Comparison of ENCODE assay signal across 8 cellular contexts in genomic region chr1:165697491-165697880, GRCh38. TPM values are rescaled to one million over a fixed set of nuclear protein-coding genes. Genes with fewer than 3 reads are reported as not detected.
DNase-seq lines count a peak whose midpoint lies in the region; ATAC-seq and TF ChIP-seq lines count a peak whose summit lies in the region.

No MANE protein-coding gene starts in this region.

- no peaks in the 10 kb centered on the region for H3K27me3 Mint-ChIP-seq in CD4-positive, CD25-positive, alpha-beta regulatory T cell
- no peaks in the 10 kb centered on the region for H3K27me3 Mint-ChIP-seq in dendritic cell treated with granulocyte-macrophage colony-stimulating factor and Interleukin-4, amounts not matched to agents 40 ng/mL and 50 ng/mL, for 4 days
- peaks cover 12% of the 10 kb centered on the region for H3K27me3 Mint-ChIP-seq in nephron progenitor cell (ENCODE audit: low read depth, poor library complexity)

- no peak for ATAC-seq in CD4-positive, CD25-positive, alpha-beta regulatory T cell (ENCODE audit: low read depth in 2 of 2)
- ATAC-seq in GM21367 (IDR thresholded peaks at IDR 0.05; ENCODE audit: unreplicated experiment), result no peak

- H3K9me3 ChIP-seq in CD4-positive, CD25-positive, alpha-beta regulatory T cell (ENCODE audit: control insufficient read depth in 2 of 2, low read length in 2 of 2), result no peaks in the 10 kb centered on the region
- H3K9me3 ChIP-seq in MM.1S (replicated peaks; ENCODE audit: insufficient read depth, low read length), result no peaks in the 10 kb centered on the region

- no peaks in the 10 kb centered on the region for H4K20me1 ChIP-seq in MM.1S (ENCODE audit: insufficient read depth, low read length)

- H3K9me3 Mint-ChIP-seq in CD4-positive, CD25-positive, alpha-beta regulatory T cell, result peaks cover 0 to 3% (median 0%) of the 10 kb centered on the region in 7 donors
- no peaks in the 10 kb centered on the region for H3K9me3 Mint-ChIP-seq in dendritic cell treated with granulocyte-macrophage colony-stimulating factor and Interleukin-4, amounts not matched to agents 40 ng/mL and 50 ng/mL, for 4 days
- peaks cover 20% of the 10 kb centered on the region for H3K9me3 Mint-ChIP-seq in nephron progenitor cell

- peaks cover 17% of the 10 kb centered on the region for H3F3A ChIP-seq in MM.1S (ENCODE audit: insufficient read depth, low read length)

- peaks cover 26% of the 10 kb centered on the region for H3K4me1 ChIP-seq in CD4-positive, CD25-positive, alpha-beta regulatory T cell (ENCODE audit: control insufficient read depth, insufficient read depth, low read length, poor library complexity, severe bottlenecking)
- peaks cover 10% of the 10 kb centered on the region for H3K4me1 ChIP-seq in MM.1S (ENCODE audit: low read length)

- peak overlapping the region; percentile 94 to 100 (median 98) for H3K4me3 Mint-ChIP-seq in CD4-positive, CD25-positive, alpha-beta regulatory T cell
- peak overlapping the region; percentile 95 for H3K4me3 Mint-ChIP-seq in dendritic cell treated with granulocyte-macrophage colony-stimulating factor and Interleukin-4, amounts not matched to agents 40 ng/mL and 50 ng/mL, for 4 days
- peak overlapping the region; percentile 98 for H3K4me3 Mint-ChIP-seq in nephron progenitor cell

- H3K27me3 ChIP-seq in CD4-positive, CD25-positive, alpha-beta regulatory T cell (ENCODE audit: control insufficient read depth, insufficient read depth, low read length), result no peaks in the 10 kb centered on the region
- no peaks in the 10 kb centered on the region for H3K27me3 ChIP-seq in MM.1S (replicated peaks; ENCODE audit: insufficient read depth, low read length)

- H3K27ac Mint-ChIP-seq in CD4-positive, CD25-positive, alpha-beta regulatory T cell, result peak overlapping the region; percentile 91 to 99 (median 96)
- H3K27ac Mint-ChIP-seq in dendritic cell treated with granulocyte-macrophage colony-stimulating factor and Interleukin-4, amounts not matched to agents 40 ng/mL and 50 ng/mL, for 4 days, result peak overlapping the region; percentile 98
- H3K27ac Mint-ChIP-seq in nephron progenitor cell, result peak overlapping the region; percentile 97

- DNase-seq in CD4-positive, CD25-positive, alpha-beta regulatory T cell, result no peak
- DNase-seq in MM.1S (no peak), nephron progenitor cell (no peak), kidney tubule cell (ENCODE audit: low spot score) (no peak), HuH-7.5 (ENCODE audit: low spot score) (no peak), DMS114 treated with DMSO at 0.1 percent for 48 hours (lab: John Stamatoyannopoulos, UW; ENCODE audit: unreplicated experiment) (no peak)

- peak overlapping the region; percentile 93 for H3K4me3 ChIP-seq in CD4-positive, CD25-positive, alpha-beta regulatory T cell (ENCODE audit: low read depth, low read length)
- peak overlapping the region; percentile 74 for H3K4me3 ChIP-seq in MM.1S (ENCODE audit: low read length)

- peaks cover 10% of the 10 kb centered on the region for H3K36me3 ChIP-seq in CD4-positive, CD25-positive, alpha-beta regulatory T cell (ENCODE audit: control insufficient read depth, insufficient read depth, low read length)
- H3K36me3 ChIP-seq in MM.1S (replicated peaks; ENCODE audit: insufficient read depth, low read length), result peaks cover 4% of the 10 kb centered on the region; the same call in 1 of the 2 replicates

- no peaks in the 10 kb centered on the region for H3K36me3 Mint-ChIP-seq in CD4-positive, CD25-positive, alpha-beta regulatory T cell
- H3K36me3 Mint-ChIP-seq in dendritic cell treated with granulocyte-macrophage colony-stimulating factor and Interleukin-4, amounts not matched to agents 40 ng/mL and 50 ng/mL, for 4 days (ENCODE audit: low read depth), result peaks cover 30% of the 10 kb centered on the region
- peaks cover 46% of the 10 kb centered on the region for H3K36me3 Mint-ChIP-seq in nephron progenitor cell (ENCODE audit: low read depth)

- peak overlapping the region; percentile 79; the same call in 1 of the 2 replicates for H3K9ac ChIP-seq in MM.1S (ENCODE audit: low read length)

- intact Hi-C loops in dendritic cell treated with granulocyte-macrophage colony-stimulating factor and Interleukin-4, amounts not matched to agents 40 ng/mL and 50 ng/mL, for 4 days (cut with micrococcal nuclease), result loop anchor here (5.0 kb wide), 2 partner anchors 65 to 130 kb away; partner anchors contain the start of genes MGST3 and UCK2

- no peak overlapping the region for H2AFZ ChIP-seq in MM.1S (ENCODE audit: low read length)

- peak overlapping the region; percentile 91 for H3K27ac ChIP-seq in CD4-positive, CD25-positive, alpha-beta regulatory T cell (ENCODE audit: insufficient read depth, low read length, poor library complexity, severe bottlenecking)
- peak overlapping the region; percentile 78; the same call in 1 of the 2 replicates for H3K27ac ChIP-seq in MM.1S (ENCODE audit: low read length)

- H3K4me1 Mint-ChIP-seq in CD4-positive, CD25-positive, alpha-beta regulatory T cell, result peaks cover 13 to 47% (median 30%) of the 10 kb centered on the region in 4 donors
- peaks cover 17% of the 10 kb centered on the region for H3K4me1 Mint-ChIP-seq in dendritic cell treated with granulocyte-macrophage colony-stimulating factor and Interleukin-4, amounts not matched to agents 40 ng/mL and 50 ng/mL, for 4 days (ENCODE audit: low read depth)
- peaks cover 25% of the 10 kb centered on the region for H3K4me1 Mint-ChIP-seq in nephron progenitor cell

- H3K79me2 ChIP-seq in MM.1S (ENCODE audit: low read length), result peaks cover 37% of the 10 kb centered on the region

- no peak for TF ChIP-seq CTCF in MM.1S (IDR thresholded peaks at IDR 0.05; ENCODE audit: low read length)
- no peak for TF ChIP-seq CTCF in nephron progenitor cell (IDR thresholded peaks at IDR 0.05)

- H3K4me2 ChIP-seq in MM.1S (ENCODE audit: low read depth, low read length), result peak overlapping the region; percentile 56

- no peaks in the 10 kb centered on the region for H3K9me2 ChIP-seq in MM.1S (replicated peaks; ENCODE audit: insufficient read depth, low read length)

RNA-seq across cellular contexts. Expression of gene ALDH9A1, which starts 0.9 kb away (rescaled TPM):
- 32.1 TPM for total RNA-seq in CD4-positive, CD25-positive, alpha-beta regulatory T cell
- polyA plus RNA-seq in CD4-positive, CD25-positive, alpha-beta regulatory T cell, result 100 to 1,000 TPM in 3 of 4 donors, 10 to 100 TPM in 1; 97.0 to 124 (median 117) TPM
